ENCODE assay signal across 17 cellular contexts in the genomic region with DNA sequence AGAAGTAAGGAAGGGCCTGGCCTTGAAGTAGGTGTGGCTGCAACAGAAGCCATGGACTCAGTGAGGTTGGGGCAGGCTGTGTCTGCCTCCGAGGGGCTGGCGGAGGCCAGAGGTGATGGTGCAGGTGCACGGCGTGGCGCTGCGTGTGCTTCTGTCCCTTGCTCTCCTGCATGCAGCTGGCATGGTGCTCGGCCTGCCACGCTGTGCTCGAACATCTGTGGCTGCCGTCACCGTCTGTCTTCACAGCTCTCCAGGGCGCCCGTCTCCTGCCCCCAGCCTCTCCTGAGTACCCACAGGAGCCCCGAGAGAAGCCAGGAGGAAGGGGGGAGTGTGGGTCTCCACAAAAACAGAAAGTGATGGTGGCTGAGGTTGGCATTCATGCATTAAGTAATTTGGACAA.
DNase-seq lines count a peak whose midpoint lies in the region; ATAC-seq lines count a peak whose summit lies in the region.
"Had no signal": no experiment of that assay in that cellular context is flagged by ENCODE, and none has a peak within 500 bp of the region (broad histone marks: within the 10 kb centered on the region; RNA-seq: fewer than 3 reads in every experiment).

No MANE protein-coding gene starts in this region.

- peak; percentile 44 for DNase-seq in activated effector memory CD4-positive, alpha-beta T cell treated with anti-CD3 and anti-CD28 coated beads, Interleukin-2, amount 50 U/mL, for 16 hours
- no peak for DNase-seq in activated effector memory CD4-positive, alpha-beta T cell treated with Interleukin-2 at 50 U/mL for 16 hours
- DNase-seq in ecto neural progenitor cell (ENCODE audit: low spot score) (peak; percentile 34), posterior vena cava (ENCODE audit: low spot score) (peak; percentile 71), retina (no peak), HuH-7 (ENCODE audit: low spot score) (no peak)
- DNase-seq: BE2C, Caco-2, GF-D8, GOT3, KG1, NCI-H1105 treated with DMSO at 0.1 percent for 48 hours, NCI-H1694, NCI-H748 treated with DMSO at 0.1 percent for 48 hours, OCI-M1 had no signal

- intact Hi-C loops in posterior vena cava (cut with DNase I) = no loop called here

- no peak for ATAC-seq in GM18870 (IDR thresholded peaks at IDR 0.05; ENCODE audit: unreplicated experiment)
- ATAC-seq: HepG2 had no signal

Comparison
In these comparisons a context has a peak if more than half of its experiments do, and no peak if none do; other contexts are left out.
1. DNase-seq: peak in activated effector memory CD4-positive, alpha-beta T cell treated with anti-CD3 and anti-CD28 coated beads, Interleukin-2, amount 50 U/mL, for 16 hours (single experiment), ecto neural progenitor cell (single experiment) and posterior vena cava (single experiment); none in activated effector memory CD4-positive, alpha-beta T cell treated with Interleukin-2 at 50 U/mL for 16 hours (single experiment), retina (single experiment) and HuH-7 (single experiment).